8 cellular contexts compared by ENCODE assay signal in the genomic region with DNA sequence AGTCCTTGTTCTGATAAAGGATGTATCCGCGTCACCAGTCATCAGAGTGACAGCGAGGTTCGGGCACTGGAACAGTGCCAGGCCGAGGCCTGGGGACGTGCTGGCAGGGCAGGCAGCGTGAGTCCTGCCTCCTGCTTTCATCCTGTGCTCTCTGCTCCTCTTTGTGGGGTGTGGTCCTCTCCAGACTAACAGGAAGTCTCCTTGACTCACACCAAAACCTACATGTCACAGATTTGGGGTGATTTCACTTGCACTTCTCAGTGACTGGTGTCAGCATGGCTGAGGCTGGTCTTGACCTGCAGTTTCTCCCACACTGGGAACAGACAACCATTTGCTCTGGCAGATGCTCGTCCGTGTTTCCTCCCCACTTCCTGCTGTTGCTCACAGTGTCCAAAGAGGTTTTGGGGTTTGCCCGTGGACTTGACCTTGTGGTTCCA. TPM values are rescaled to one million over a fixed set of nuclear protein-coding genes. Genes with fewer than 3 reads are reported as not detected.
DNase-seq lines count a peak whose midpoint lies in the region; ATAC-seq and FAIRE-seq lines count a peak whose summit lies in the region.

No MANE protein-coding gene starts in this region.

- ATAC-seq in GM19395 (IDR thresholded peaks at IDR 0.05; ENCODE audit: unreplicated experiment) = peak; percentile 83
- ATAC-seq in HG03175 (IDR thresholded peaks at IDR 0.05; ENCODE audit: unreplicated experiment) = peak; percentile 76
- ATAC-seq in esophagus mucosa = peak; percentile 11

- FAIRE-seq in HTR-8/SVneo (lab: Jason Lieb, UNC) = no peak

- DNase-seq in activated CD4-positive, CD25-positive, alpha-beta regulatory T cell treated with anti-CD3 and anti-CD28 coated beads, Interleukin-2, amount 50 U/mL, for 72 hours = peak; percentile 50
- peak; percentile 36 to 43 for DNase-seq in stimulated activated CD8-positive, alpha-beta memory T cell treated with anti-CD3 and anti-CD28 coated beads, Interleukin-15, amount 100 ng/mL, for 4 hours (ENCODE audit: low read depth in 2 of 2)
- DNase-seq in DMS 273 treated with DMSO at 0.1 percent for 48 hours (lab: John Stamatoyannopoulos, UW) (no peak), HTR-8/SVneo (ENCODE audit: insufficient read length, low spot score) (no peak), NCI-H774 (lab: John Stamatoyannopoulos, UW) (no peak)

RNA-seq across cellular contexts. Expression of gene NLRP3, which starts 8.8 kb away (rescaled TPM):
- 0.36 TPM for total RNA-seq in esophagus mucosa

RNA-seq across cellular contexts. Expression of gene OR2B11, which starts 50.7 kb away (rescaled TPM):
- total RNA-seq in esophagus mucosa = not detected

Comparison
In these comparisons a context has a peak if more than half of its experiments do, and no peak if none do; other contexts are left out.
1. ATAC-seq: peak in every context shown above with its lines; median percentile 83 in GM19395; 76 in HG03175; 11 in esophagus mucosa.
2. DNase-seq: peak in activated CD4-positive, CD25-positive, alpha-beta regulatory T cell treated with anti-CD3 and anti-CD28 coated beads, Interleukin-2, amount 50 U/mL, for 72 hours (single experiment) and stimulated activated CD8-positive, alpha-beta memory T cell treated with anti-CD3 and anti-CD28 coated beads, Interleukin-15, amount 100 ng/mL, for 4 hours (2 of 2); none in DMS 273 treated with DMSO at 0.1 percent for 48 hours (single experiment), HTR-8/SVneo (single experiment) and NCI-H774 (single experiment).